ENCODE assay signal across 33 cellular contexts in the genomic region with DNA sequence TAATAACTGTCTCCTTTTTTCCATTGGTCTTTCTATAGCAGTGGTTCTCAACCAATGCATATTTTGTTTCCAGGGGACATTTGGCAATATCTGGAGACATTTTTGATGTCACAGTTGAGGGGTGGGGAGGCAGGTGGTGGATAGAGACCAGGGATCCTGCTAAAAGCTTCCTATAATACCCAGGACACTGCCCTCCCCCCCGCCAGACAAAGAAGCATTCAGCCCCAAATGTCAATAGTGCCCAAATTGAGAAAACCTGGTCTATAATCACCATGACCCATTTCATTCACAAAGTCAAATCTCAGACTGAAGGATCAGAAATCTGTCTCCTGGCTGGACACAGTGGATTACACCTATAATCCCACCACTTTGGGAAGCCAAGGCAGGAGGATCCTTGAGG.
DNase-seq lines count a peak whose midpoint lies in the region; ATAC-seq and FAIRE-seq lines count a peak whose summit lies in the region.
"Had no signal": no experiment of that assay in that cellular context is flagged by ENCODE, and none has a peak within 500 bp of the region (broad histone marks: within the 10 kb centered on the region; RNA-seq: fewer than 3 reads in every experiment).

No MANE protein-coding gene starts in this region.

- no peak overlapping the region for H3K4me3 Mint-ChIP-seq in naive thymus-derived CD8-positive, alpha-beta T cell
- H3K4me3 Mint-ChIP-seq: B cell; CD14-positive monocyte; CD4-positive, alpha-beta memory T cell; CD4-positive, alpha-beta T cell; CD4-positive, CD25-positive, alpha-beta regulatory T cell; CD8-positive, alpha-beta memory T cell; CD8-positive, alpha-beta T cell had no signal

- no peaks in the 10 kb centered on the region; the same call in 1 of the 2 replicates for H3K9me3 ChIP-seq in SJCRH30 (replicated peaks)
- H3K9me3 ChIP-seq: A549, BE2C, BLaER1, Caco-2 had no signal

- H3K27me3 Mint-ChIP-seq in naive thymus-derived CD8-positive, alpha-beta T cell, result peaks cover 2 to 24% (median 9%) of the 10 kb centered on the region in 5 donors

- H3K4me3 ChIP-seq in SJCRH30, result no peak overlapping the region
- H3K4me3 ChIP-seq: A549; BLaER1; BLaER1 treated with 17β-estradiol and CSF1 and Interleukin-3, amounts not matched to agents 10 nM and 100 nM had no signal

- no peaks in the 10 kb centered on the region for H3K36me3 ChIP-seq in SJCRH30
- H3K36me3 ChIP-seq: BE2C; BLaER1; BLaER1 treated with 17β-estradiol and CSF1 and Interleukin-3, amounts not matched to agents 10 nM and 100 nM had no signal

- no peaks in the 10 kb centered on the region for H3K27me3 ChIP-seq in SJCRH30
- H3K27me3 ChIP-seq: BLaER1; BLaER1 treated with 17β-estradiol and CSF1 and Interleukin-3, amounts not matched to agents 10 nM and 100 nM had no signal

- DNase-seq in HTR-8/SVneo (ENCODE audit: insufficient read length, low spot score) (no peak), SJCRH30 (peak; percentile 78 to 85)
- DNase-seq in naive thymus-derived CD8-positive, alpha-beta T cell, result no peak
- DNase-seq: 8988T; ACHN; AML-193; BE2C; C1 segment of cervical spinal cord; Caco-2; Calu3; CD4-positive, alpha-beta memory T cell; CD4-positive, alpha-beta T cell; CD4-positive, CD25-positive, alpha-beta regulatory T cell; CD8-positive, alpha-beta memory T cell; CD8-positive, alpha-beta T cell; COR-L47; DMS 273 treated with DMSO at 0.1 percent for 48 hours; DMS153; DMS53; DMS79; DMS79 treated with DMSO at 0.1 percent for 48 hours; DND-41; EL had no signal

- H3K4me1 ChIP-seq in SJCRH30, result peaks cover 43% of the 10 kb centered on the region
- H3K4me1 ChIP-seq: A549, BE2C, Caco-2 had no signal

- POLR2A ChIA-PET in naive thymus-derived CD8-positive, alpha-beta T cell (lab: Charles Lee), result no interaction called here

- H3K4me1 Mint-ChIP-seq in naive thymus-derived CD8-positive, alpha-beta T cell, result no peaks in the 10 kb centered on the region
- H3K4me1 Mint-ChIP-seq: B cell; CD14-positive monocyte; CD4-positive, alpha-beta memory T cell; CD4-positive, CD25-positive, alpha-beta regulatory T cell; CD8-positive, alpha-beta memory T cell had no signal

- peak; percentile 80 for FAIRE-seq in HTR-8/SVneo (lab: Jason Lieb, UNC)
- FAIRE-seq: A204.1, A549, D721Med had no signal

- H3K27ac ChIP-seq in SJCRH30, result peak overlapping the region; percentile 56
- H3K27ac ChIP-seq: 22Rv1; A549; BLaER1; BLaER1 treated with 17β-estradiol and CSF1 and Interleukin-3, amounts not matched to agents 10 nM and 100 nM; C4-2B had no signal

- H3K36me3 Mint-ChIP-seq in naive thymus-derived CD8-positive, alpha-beta T cell, result no peaks in the 10 kb centered on the region
- H3K36me3 Mint-ChIP-seq: CD14-positive monocyte; CD4-positive, alpha-beta memory T cell; CD4-positive, CD25-positive, alpha-beta regulatory T cell; CD8-positive, alpha-beta memory T cell; CD8-positive, alpha-beta T cell had no signal

- no peak for ATAC-seq in naive thymus-derived CD8-positive, alpha-beta T cell
- ATAC-seq in HG02759 (IDR thresholded peaks at IDR 0.05; ENCODE audit: unreplicated experiment), result no peak
- ATAC-seq: A549; CD8-positive, alpha-beta T cell had no signal

- peaks cover 0 to 2% (median 0%) of the 10 kb centered on the region in 9 donors for H3K9me3 Mint-ChIP-seq in naive thymus-derived CD8-positive, alpha-beta T cell
- H3K9me3 Mint-ChIP-seq: CD4-positive, alpha-beta T cell; CD8-positive, alpha-beta memory T cell; CD8-positive, alpha-beta T cell had no signal

- H3K27ac Mint-ChIP-seq in naive thymus-derived CD8-positive, alpha-beta T cell, result no peak overlapping the region
- H3K27ac Mint-ChIP-seq: B cell; CD14-positive monocyte; CD4-positive, alpha-beta memory T cell; CD4-positive, alpha-beta T cell; CD4-positive, CD25-positive, alpha-beta regulatory T cell; CD8-positive, alpha-beta memory T cell; CD8-positive, alpha-beta T cell had no signal

Comparison
In these comparisons a context has a peak if more than half of its experiments do, and no peak if none do; other contexts are left out.
1. DNase-seq: peak in SJCRH30 (2 of 2); none in HTR-8/SVneo (single experiment) and naive thymus-derived CD8-positive, alpha-beta T cell (0 of 10).